Comparison of ENCODE assay signal across 11 cellular contexts in genomic region chr7:47326220-47326619, GRCh38.
DNase-seq lines count a peak whose midpoint lies in the region; ATAC-seq, FAIRE-seq and TF ChIP-seq lines count a peak whose summit lies in the region.
"Had no signal": no experiment of that assay in that cellular context is flagged by ENCODE, and none has a peak within 500 bp of the region (broad histone marks: within the 10 kb centered on the region; RNA-seq: fewer than 3 reads in every experiment).

No MANE protein-coding gene starts in this region.

- H3K27me3 ChIP-seq in HepG2 (ENCODE audit: control insufficient read depth in 1 of 2, insufficient read depth in 2 of 2, low read length in 2 of 2): no peaks in the 10 kb centered on the region

- peaks cover 31 to 74% of the 10 kb centered on the region in 2 experiments for H3K36me3 ChIP-seq in HepG2 (replicated peaks in 1 of 2; ENCODE audit: control insufficient read depth in 1 of 2, insufficient read depth in 2 of 2, low read length in 2 of 2)

- no peak for TF ChIP-seq EP300 in A549 (IDR thresholded peaks at IDR 0.05)
- TF ChIP-seq EP300 in HepG2 (IDR thresholded peaks at IDR 0.05; ENCODE audit: low read depth in 2 of 2, low read length in 2 of 2): no peak
- no peak for TF ChIP-seq EP300 in HepG2 (CRISPR knock-in tag; IDR thresholded peaks at IDR 0.05; ENCODE audit: borderline replicate concordance)

- no TSS peak for BruUV-seq in HepG2 (replicated peaks; lab: Mats Ljungman, UMichigan)

- H3K9ac ChIP-seq in HepG2 (ENCODE audit: insufficient read depth, low read depth, low read length): no peak overlapping the region

- DNase-seq in A549 (ENCODE audit: low read depth in 1 of 2, low spot score in 1 of 2): no peak
- peak; percentile 78 for DNase-seq in HFFc6
- DNase-seq in chondrocyte (ENCODE audit: low spot score): no peak
- peak; percentile 7 for DNase-seq in HepG2 (ENCODE audit: low spot score)
- no peak for DNase-seq in cerebellum (ENCODE audit: low spot score)
- no peak for DNase-seq in activated CD8-positive, alpha-beta T cell treated with anti-CD3 and anti-CD28 coated beads for 36 hours
- DNase-seq in retina: no peak
- DNase-seq in SIG-M5 treated with dmso at 0.1 percent for 504 hours (lab: John Stamatoyannopoulos, UW; ENCODE audit: unreplicated experiment): no peak
- DNase-seq: activated CD4-positive, alpha-beta T cell treated with anti-CD3 and anti-CD28 coated beads, Interleukin-2, amount 50 U/mL, for 4 hours; DMS153 had no signal

- CTCF ChIA-PET in A549 (lab: Yijun Ruan, JAX) (interaction anchor here (1.0 to 1.3 kb wide), 2 partner anchors 22 to 60 kb away, joined by 3 read pairs; no protein-coding TSS in a partner anchor), HepG2 (lab: Yijun Ruan, JAX; ENCODE audit: low intra/inter-chr PET ratio, low total read pairs) (no interaction called here)
- CTCF ChIA-PET in activated CD8-positive, alpha-beta T cell treated with anti-CD3 and anti-CD28 coated beads for 36 hours (lab: Charles Lee): no interaction called here

- ATAC-seq in A549 (peak; percentile 42 to 63; a peak in 5 of 6 replicates), HepG2 (peak; percentile 45)
- no peak for ATAC-seq in activated CD8-positive, alpha-beta T cell treated with anti-CD3 and anti-CD28 coated beads for 36 hours

- H3K4me1 Mint-ChIP-seq in HFFc6 (ENCODE audit: low read depth) (peaks cover 56% of the 10 kb centered on the region), chondrocyte (ENCODE audit: low read depth) (peaks cover 90% of the 10 kb centered on the region)
- H3K4me1 Mint-ChIP-seq in activated CD8-positive, alpha-beta T cell treated with anti-CD3 and anti-CD28 coated beads for 36 hours (ENCODE audit: low read depth): no peaks in the 10 kb centered on the region

- H3K27ac Mint-ChIP-seq in HFFc6 (peak overlapping the region; percentile 64), chondrocyte (ENCODE audit: unreplicated experiment) (peak overlapping the region; percentile 99)
- H3K27ac Mint-ChIP-seq in activated CD8-positive, alpha-beta T cell treated with anti-CD3 and anti-CD28 coated beads for 36 hours: no peak overlapping the region

- no peak for TF ChIP-seq POLR2A in A549 (IDR thresholded peaks at IDR 0.05; ENCODE audit: low read length)
- no peak for TF ChIP-seq POLR2A in HepG2 (IDR thresholded peaks at IDR 0.05; ENCODE audit: insufficient read depth in 1 of 2, low read depth in 2 of 2, low read length in 2 of 2)

- in situ Hi-C loops in HepG2 (cut with HindIII; ENCODE audit: extremely low pct_ligation_motif_present, low pct_unique_long_range_greater_than_20kb): no loop called here

- H3K4me3 Mint-ChIP-seq in HFFc6: peak overlapping the region; percentile 85
- H3K4me3 Mint-ChIP-seq in chondrocyte (ENCODE audit: unreplicated experiment): no peak overlapping the region
- no peak overlapping the region for H3K4me3 Mint-ChIP-seq in activated CD8-positive, alpha-beta T cell treated with anti-CD3 and anti-CD28 coated beads for 36 hours

- H3K4me3 ChIP-seq in A549: no peak overlapping the region
- no peak overlapping the region for H3K4me3 ChIP-seq in HepG2 (replicated peaks in 1 of 3; ENCODE audit: insufficient read depth in 1 of 3, low read depth in 2 of 3, low read length in 3 of 3)

- H3K27ac ChIP-seq in A549: no peak overlapping the region
- H3K27ac ChIP-seq in HepG2 (ENCODE audit: extremely low read length, insufficient read depth, low read length): no peak overlapping the region

- H3K4me1 ChIP-seq in A549 (peaks cover 16% of the 10 kb centered on the region), HepG2 (ENCODE audit: insufficient read depth, low read length) (peaks cover 10% of the 10 kb centered on the region)

- TF ChIP-seq RAD21 in A549 (conservative IDR thresholded peaks at IDR 0.05 in 1 of 2, IDR thresholded peaks at IDR 0.05 in 1 of 2) (no peak), HepG2 (CRISPR knock-in tag; IDR thresholded peaks at IDR 0.05) (no peak)

- H3K9me3 Mint-ChIP-seq in HFFc6 (peaks cover 5% of the 10 kb centered on the region), chondrocyte (ENCODE audit: low read depth) (no peaks in the 10 kb centered on the region)
- H3K9me3 Mint-ChIP-seq in activated CD8-positive, alpha-beta T cell treated with anti-CD3 and anti-CD28 coated beads for 36 hours: no peaks in the 10 kb centered on the region

- intact Hi-C loops in HepG2 (cut with micrococcal nuclease; ENCODE audit: unreplicated experiment): no loop called here
- intact Hi-C loops in activated CD8-positive, alpha-beta T cell treated with anti-CD3 and anti-CD28 coated beads for 36 hours (cut with micrococcal nuclease): no loop called here

- H3K4me2 ChIP-seq in A549: no peak overlapping the region
- no peak overlapping the region for H3K4me2 ChIP-seq in HepG2 (ENCODE audit: low read depth, low read length)

- no peaks in the 10 kb centered on the region for H3K9me3 ChIP-seq in A549
- H3K9me3 ChIP-seq in HepG2 (ENCODE audit: low read length): no peaks in the 10 kb centered on the region

- no peaks in the 10 kb centered on the region for H3K79me2 ChIP-seq in HepG2 (ENCODE audit: insufficient read depth, low read length)

- peaks cover 19% of the 10 kb centered on the region for H3K36me3 Mint-ChIP-seq in HFFc6 (ENCODE audit: low read depth)
- H3K36me3 Mint-ChIP-seq in chondrocyte (ENCODE audit: low read depth): peaks cover 34% of the 10 kb centered on the region
- H3K36me3 Mint-ChIP-seq in activated CD8-positive, alpha-beta T cell treated with anti-CD3 and anti-CD28 coated beads for 36 hours (ENCODE audit: low read depth): no peaks in the 10 kb centered on the region

- POLR2A ChIA-PET in A549 (lab: Yijun Ruan, JAX) (no interaction called here), HepG2 (lab: Yijun Ruan, JAX) (no interaction called here)
- POLR2A ChIA-PET in activated CD8-positive, alpha-beta T cell treated with anti-CD3 and anti-CD28 coated beads for 36 hours (lab: Charles Lee): no interaction called here

- no peak for TF ChIP-seq CTCF in A549 (IDR thresholded peaks at IDR 0.05)
- TF ChIP-seq CTCF in HFFc6 (IDR thresholded peaks at IDR 0.05): peak; percentile 69
- TF ChIP-seq CTCF in chondrocyte (IDR thresholded peaks at IDR 0.05): peak; percentile 62
- TF ChIP-seq CTCF in HepG2 (CRISPR knock-in tag; IDR thresholded peaks at IDR 0.05): no peak
- TF ChIP-seq CTCF in activated CD8-positive, alpha-beta T cell treated with anti-CD3 and anti-CD28 coated beads for 36 hours (IDR thresholded peaks at IDR 0.05): no peak

- H4K20me1 ChIP-seq in HepG2 (ENCODE audit: insufficient read depth, low read length): peaks cover 10% of the 10 kb centered on the region

- FAIRE-seq in A549 (lab: Jason Lieb, UNC) (no peak), HepG2 (lab: Jason Lieb, UNC) (no peak)
- FAIRE-seq: colon had no signal

- no peak overlapping the region for H2AFZ ChIP-seq in HepG2 (ENCODE audit: low read length)

- 94% methylated on average over 2 of the region's 2 CpGs for WGBS in A549 (ENCODE audit: missing lambda C conversion rate)
- 95% methylated on average over 2 of the region's 2 CpGs for WGBS in HepG2 (ENCODE audit: low lambda C conversion rate)

- no peaks in the 10 kb centered on the region; the same call in 1 of the 2 replicates for H3K27me3 Mint-ChIP-seq in HFFc6 (ENCODE audit: insufficient read depth)
- no peaks in the 10 kb centered on the region for H3K27me3 Mint-ChIP-seq in chondrocyte (ENCODE audit: low read depth)
- H3K27me3 Mint-ChIP-seq in activated CD8-positive, alpha-beta T cell treated with anti-CD3 and anti-CD28 coated beads for 36 hours: no peaks in the 10 kb centered on the region

TF ChIP-seq in A549, 52 proteins besides CTCF, POLR2A, EP300 and RAD21 (continues in another document):
- TF ChIP-seq RNF2 (IDR thresholded peaks at IDR 0.05; ENCODE audit: borderline replicate concordance, low read depth) (no peak), SMC3 (IDR thresholded peaks at IDR 0.05) (no peak), MYC (IDR thresholded peaks at IDR 0.05; ENCODE audit: borderline replicate concordance, low read length) (no peak), TFCP2L1 (CRISPR knock-in tag; IDR thresholded peaks at IDR 0.05) (no peak), ATOH8 (CRISPR knock-in tag; IDR thresholded peaks at IDR 0.05; ENCODE audit: low read depth) (no peak), SREBF2 (IDR thresholded peaks at IDR 0.05) (no peak), CBX2 (IDR thresholded peaks at IDR 0.05; ENCODE audit: borderline replicate concordance, low read depth) (no peak), CHD4 (IDR thresholded peaks at IDR 0.05; ENCODE audit: borderline replicate concordance) (no peak), ESRRA (IDR thresholded peaks at IDR 0.05; ENCODE audit: borderline replicate concordance, low read length) (no peak), BHLHE40 (IDR thresholded peaks at IDR 0.05; ENCODE audit: low read depth, low read length) (no peak), JUNB (IDR thresholded peaks at IDR 0.05) (no peak)

TF ChIP-seq in HepG2, 621 proteins besides CTCF, POLR2A, EP300 and RAD21:
- TF ChIP-seq JARID2 (CRISPR knock-in tag; IDR thresholded peaks at IDR 0.05; ENCODE audit: insufficient replicate concordance): no peak
- TF ChIP-seq ARNT2 (CRISPR knock-in tag; IDR thresholded peaks at IDR 0.05; ENCODE audit: low read depth): no peak
- no peak for TF ChIP-seq ZNF773 (CRISPR knock-in tag; IDR thresholded peaks at IDR 0.05; ENCODE audit: borderline replicate concordance)
- no peak for TF ChIP-seq NFKBIZ (CRISPR knock-in tag; IDR thresholded peaks at IDR 0.05)
- TF ChIP-seq CREB3 (CRISPR knock-in tag; IDR thresholded peaks at IDR 0.05): no peak
- TF ChIP-seq TFE3 (CRISPR knock-in tag; IDR thresholded peaks at IDR 0.05): no peak
TF ChIP-seq in HepG2: peak in this region for 0.

Comparison
In these comparisons a context has a peak if more than half of its experiments do, and no peak if none do; other contexts are left out.
1. DNase-seq: peak in HFFc6 (single experiment) and HepG2 (single experiment); none in A549 (0 of 2), chondrocyte (single experiment), cerebellum (single experiment), activated CD8-positive, alpha-beta T cell treated with anti-CD3 and anti-CD28 coated beads for 36 hours (single experiment), retina (single experiment) and SIG-M5 treated with dmso at 0.1 percent for 504 hours (single experiment).
2. CTCF ChIP-seq: peak in HFFc6 (single experiment) and chondrocyte (single experiment); none in A549 (single experiment), HepG2 (single experiment) and activated CD8-positive, alpha-beta T cell treated with anti-CD3 and anti-CD28 coated beads for 36 hours (single experiment).